9 cellular contexts compared by ENCODE assay signal in genomic region chr1:206506803-206507394, GRCh38. TPM values are rescaled to one million over a fixed set of nuclear protein-coding genes. Genes with fewer than 3 reads are reported as not detected.
DNase-seq lines count a peak whose midpoint lies in the region; ATAC-seq, FAIRE-seq and TF ChIP-seq lines count a peak whose summit lies in the region.
"Had no signal": no experiment of that assay in that cellular context is flagged by ENCODE, and none has a peak within 500 bp of the region (broad histone marks: within the 10 kb centered on the region; RNA-seq: fewer than 3 reads in every experiment).

No MANE protein-coding gene starts in this region.

- H3K79me2 ChIP-seq in keratinocyte (ENCODE audit: control insufficient read depth, insufficient read depth, low read length) = no peaks in the 10 kb centered on the region

- dilution Hi-C loops in keratinocyte (cut with MboI; ENCODE audit: extremely low pct_ligation_motif_present, low sequenced_read_pairs) = no loop called here

- FAIRE-seq in keratinocyte (lab: Jason Lieb, UNC) = no peak
- FAIRE-seq: colon had no signal

- peaks cover 8 to 50% of the 10 kb centered on the region in 2 donors for H3K4me1 ChIP-seq in ascending aorta
- peaks cover 54% of the 10 kb centered on the region for H3K4me1 ChIP-seq in keratinocyte (ENCODE audit: control insufficient read depth, extremely low read depth, insufficient read depth, low read length)

- H3K9me1 ChIP-seq in keratinocyte (ENCODE audit: control insufficient read depth, extremely low read depth, insufficient read depth, low read length) = peaks cover 2% of the 10 kb centered on the region

- peak overlapping the region; percentile 67 for H3K4me2 ChIP-seq in keratinocyte (ENCODE audit: control insufficient read depth, extremely low read depth, insufficient read depth, low read depth, low read length)

- DNase-seq in activated gamma-delta T cell (lab: John Stamatoyannopoulos, UW) (peak; percentile 29), activated gamma-delta T cell treated with Interleukin-2 at 50 U/mL for 16 hours (no peak), ascending aorta (ENCODE audit: low spot score in 2 of 2) (no peak), keratinocyte (ENCODE audit: low read depth, low spot score) (no peak), pons (ENCODE audit: low spot score) (no peak), NAMALWA (ENCODE audit: low spot score) (no peak)
- DNase-seq in stimulated activated naive CD8-positive, alpha-beta T cell treated with anti-CD3 and anti-CD28 coated beads, Interleukin-15, Interleukin-2, amounts not matched to agents 100 U/mL and 50 U/mL, for 24 hours = peak; percentile 56

- peak overlapping the region; percentile 81 for H2AFZ ChIP-seq in keratinocyte (ENCODE audit: control insufficient read depth, low read length)

- H3K36me3 ChIP-seq in ascending aorta (no peaks in the 10 kb centered on the region), keratinocyte (ENCODE audit: control insufficient read depth in 2 of 2, extremely low read depth in 1 of 2, insufficient read depth in 2 of 2, low read length in 2 of 2) (no peaks in the 10 kb centered on the region)

- no peaks in the 10 kb centered on the region for H4K20me1 ChIP-seq in keratinocyte (ENCODE audit: control insufficient read depth, extremely low read depth, insufficient read depth, low read length)

- TF ChIP-seq CTCF in ascending aorta (IDR thresholded peaks at IDR 0.05) (no peak), keratinocyte (optimal IDR thresholded peaks at IDR 0.05 in 1 of 3, IDR thresholded peaks at IDR 0.05 in 1 of 3, conservative IDR thresholded peaks at IDR 0.05 in 1 of 3; ENCODE audit: extremely low read depth in 1 of 3, insufficient read depth in 2 of 3, low read length in 3 of 3) (no peak)

- intact Hi-C loops in ascending aorta (cut with DNase I) = loop anchor here (5.0 to 10.0 kb wide), 5 partner anchors 35 to 1718 kb away; partner anchors contain the start of genes PFKFB2 and YOD1

- peak overlapping the region; percentile 60 for H3K9ac ChIP-seq in keratinocyte (ENCODE audit: control insufficient read depth, extremely low read depth, insufficient read depth, low read length)

- peak overlapping the region; percentile 65 to 75 for H3K27ac ChIP-seq in ascending aorta
- no peak overlapping the region for H3K27ac ChIP-seq in keratinocyte (ENCODE audit: control insufficient read depth, insufficient read depth, low read length)

- H3K27me3 ChIP-seq in ascending aorta (no peaks in the 10 kb centered on the region), keratinocyte (ENCODE audit: control insufficient read depth, extremely low read depth, insufficient read depth, low read length) (no peaks in the 10 kb centered on the region)

- peak; percentile 22 for ATAC-seq in HG03342 (IDR thresholded peaks at IDR 0.05; ENCODE audit: unreplicated experiment)
- no peak for ATAC-seq in stimulated activated naive CD8-positive, alpha-beta T cell treated with anti-CD3 and anti-CD28 coated beads, Interleukin-15, Interleukin-2, amounts not matched to agents 100 U/mL and 50 U/mL, for 24 hours

- no peaks in the 10 kb centered on the region for H3K9me3 ChIP-seq in ascending aorta
- H3K9me3 ChIP-seq in keratinocyte (ENCODE audit: control insufficient read depth, low read depth, low read length) = no peaks in the 10 kb centered on the region

- H3K4me3 ChIP-seq in ascending aorta (peak overlapping the region; percentile 96 to 98), keratinocyte (ENCODE audit: control insufficient read depth in 2 of 3, extremely low read depth in 1 of 3, insufficient read depth in 2 of 3, low read depth in 1 of 3, low read length in 3 of 3) (peak overlapping the region; percentile 45 to 68 (median 66))

RNA-seq across cellular contexts. Expression of gene RASSF5, which starts 0.4 kb away (rescaled TPM):
- total RNA-seq in ascending aorta = 8.9 TPM
- 2.1 to 2.5 TPM (median 2.4 TPM) in 3 replicates for polyA plus RNA-seq in keratinocyte
- polyA plus RNA-seq in keratinocyte (2011; ENCODE audit: low read depth) = 16.8 TPM
- polyA plus RNA-seq in keratinocyte (2011; cell fraction: cytosol; rRNA removed) = 2.6 and 3.1 TPM in 2 replicates
- polyA plus RNA-seq in keratinocyte (2011; cell fraction: nucleus; rRNA removed) = 5.8 and 5.9 TPM in 2 replicates
- 2.0 and 28.9 TPM in 2 replicates for polyA plus RNA-seq in keratinocyte (2012; ENCODE audit: low replicate concordance)
- 3.2 to 6.7 TPM (median 3.9 TPM) in 3 replicates for polyA minus RNA-seq in keratinocyte
- 4.4 TPM for polyA minus RNA-seq in keratinocyte (2011; cell fraction: cytosol; rRNA and poly(A)+ RNA removed)
- 3.1 and 6.7 TPM in 2 replicates for polyA minus RNA-seq in keratinocyte (2011; cell fraction: nucleus; rRNA and poly(A)+ RNA removed)

RNA-seq across cellular contexts. Expression of gene IKBKE, which starts 36.6 kb away (rescaled TPM):
- 6.3 TPM for total RNA-seq in ascending aorta
- 8.2 to 10.5 TPM (median 8.9 TPM) in 3 replicates for polyA plus RNA-seq in keratinocyte
- polyA plus RNA-seq in keratinocyte (2011; ENCODE audit: low read depth) = 2.0 TPM
- polyA plus RNA-seq in keratinocyte (2011; cell fraction: cytosol; rRNA removed) = 6.3 and 9.3 TPM in 2 replicates
- polyA plus RNA-seq in keratinocyte (2011; cell fraction: nucleus; rRNA removed) = 12.2 and 13.0 TPM in 2 replicates
- 3.1 and 11.8 TPM in 2 replicates for polyA plus RNA-seq in keratinocyte (2012; ENCODE audit: low replicate concordance)
- 14.6 to 17.9 TPM (median 14.9 TPM) in 3 replicates for polyA minus RNA-seq in keratinocyte
- 9.4 TPM for polyA minus RNA-seq in keratinocyte (2011; cell fraction: cytosol; rRNA and poly(A)+ RNA removed)
- 7.8 and 9.0 TPM in 2 replicates for polyA minus RNA-seq in keratinocyte (2011; cell fraction: nucleus; rRNA and poly(A)+ RNA removed)

Comparison
In these comparisons a context has a peak if more than half of its experiments do, and no peak if none do; other contexts are left out.
1. DNase-seq: peak in activated gamma-delta T cell (single experiment) and stimulated activated naive CD8-positive, alpha-beta T cell treated with anti-CD3 and anti-CD28 coated beads, Interleukin-15, Interleukin-2, amounts not matched to agents 100 U/mL and 50 U/mL, for 24 hours (single experiment); none in activated gamma-delta T cell treated with Interleukin-2 at 50 U/mL for 16 hours (single experiment), ascending aorta (0 of 2), keratinocyte (single experiment), pons (single experiment) and NAMALWA (single experiment).